ENCODE assay signal across 10 cellular contexts in the genomic region with DNA sequence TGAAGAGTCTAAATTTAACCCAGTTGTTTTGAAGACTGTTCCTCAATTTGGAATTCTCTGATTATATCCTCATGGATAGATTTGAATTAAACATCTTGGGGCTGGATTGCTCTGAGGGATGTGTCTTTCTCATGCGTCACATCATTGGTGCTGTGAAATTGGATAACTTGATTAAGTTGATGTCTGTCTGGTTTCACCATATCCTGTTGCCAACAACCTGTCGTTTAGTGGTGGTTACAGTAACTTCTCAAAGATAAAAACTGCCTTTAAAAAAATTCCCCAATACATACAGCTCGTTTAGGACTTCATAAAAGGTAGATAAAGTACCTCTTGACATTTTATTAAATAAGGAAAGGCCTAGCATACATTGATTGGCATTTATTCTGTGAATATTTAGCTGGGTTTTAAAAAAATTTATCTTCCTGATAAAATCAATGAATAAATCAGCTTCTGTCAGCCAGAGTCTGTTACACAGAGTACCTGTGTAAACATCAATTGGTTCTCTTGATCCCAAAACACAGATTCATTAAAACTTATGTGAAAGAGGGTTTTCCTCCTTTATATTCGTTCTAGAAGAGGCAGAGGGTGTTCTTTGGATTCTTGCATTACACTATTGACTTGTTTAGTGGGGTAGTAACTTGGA. TPM values are rescaled to one million over a fixed set of nuclear protein-coding genes. Genes with fewer than 3 reads are reported as not detected.
DNase-seq lines count a peak whose midpoint lies in the region; ATAC-seq and TF ChIP-seq lines count a peak whose summit lies in the region.
"Had no signal": no experiment of that assay in that cellular context is flagged by ENCODE, and none has a peak within 500 bp of the region (broad histone marks: within the 10 kb centered on the region; RNA-seq: fewer than 3 reads in every experiment).

No MANE protein-coding gene starts in this region.

- TF ChIP-seq CTCF in SK-N-SH (IDR thresholded peaks at IDR 0.05) (no peak), neutrophil (IDR thresholded peaks at IDR 0.05) (no peak), foreskin keratinocyte (conservative IDR thresholded peaks at IDR 0.05) (no peak)

- ATAC-seq in foreskin keratinocyte, result no peak

- DNase-seq in EH (ENCODE audit: low read depth), result peak; percentile 44
- peak; percentile 56 for DNase-seq in SK-N-SH
- no peak for DNase-seq in epithelial cell of prostate (ENCODE audit: low read depth, low spot score)
- DNase-seq in foreskin keratinocyte, result no peak
- no peak for DNase-seq in NCI-H526 (lab: John Stamatoyannopoulos, UW)
- no peak for DNase-seq in stimulated activated CD4-positive, alpha-beta T cell treated with anti-CD3 and anti-CD28 coated beads, Interleukin-4, amount 100 ng/mL, for 1 hour
- DNase-seq: NCI-H2081, Peyer's patch had no signal

- peaks cover 19 to 27% of the 10 kb centered on the region in 2 experiments; a peak in 3 of 4 replicates for H3K4me1 ChIP-seq in SK-N-SH (ENCODE audit: control insufficient read depth in 1 of 2, insufficient read depth in 2 of 2, low read depth in 1 of 2, low read length in 1 of 2)
- peaks cover 48 to 72% of the 10 kb centered on the region in 2 experiments for H3K4me1 ChIP-seq in neutrophil (ENCODE audit: control insufficient read depth in 1 of 2, insufficient read depth in 1 of 2, low read depth in 1 of 2, low read length in 1 of 2)
- H3K4me1 ChIP-seq in foreskin keratinocyte, result no peaks in the 10 kb centered on the region
- H3K4me1 ChIP-seq: Peyer's patch had no signal

- H3K27ac ChIP-seq in SK-N-SH (ENCODE audit: low read depth in 2 of 2, low read length in 1 of 2) (peak overlapping the region; percentile 72 to 99), epithelial cell of prostate (peak overlapping the region; percentile 72), neutrophil (peak overlapping the region; percentile 71), foreskin keratinocyte (no peak overlapping the region)
- H3K27ac ChIP-seq: Peyer's patch, thoracic aorta had no signal

- H3K4me3 ChIP-seq in SK-N-SH (ENCODE audit: low read depth in 2 of 2, low read length in 1 of 2) (no peak overlapping the region), neutrophil (ENCODE audit: low read depth in 1 of 2, low read length in 1 of 2) (no peak overlapping the region)
- H3K4me3 ChIP-seq: Peyer's patch, thoracic aorta had no signal

- no peak; the same call in 1 of the 2 replicates for TF ChIP-seq RAD21 in SK-N-SH (IDR thresholded peaks at IDR 0.05; ENCODE audit: low read length)

- peaks cover 60% of the 10 kb centered on the region for H4K20me1 ChIP-seq in SK-N-SH (ENCODE audit: insufficient read depth)

- POLR2A ChIA-PET in SK-N-SH (lab: Yijun Ruan, JAX), result interaction anchor here (1.4 to 3.5 kb wide), 3 partner anchors 10 to 21 kb away, joined by 5 to 14 read pairs (median 6); a partner anchor contains a TSS

- peak overlapping the region; percentile 38; the same call in 1 of the 2 replicates for H3K4me2 ChIP-seq in SK-N-SH

- CTCF ChIA-PET in SK-N-SH (lab: Yijun Ruan, JAX), result interaction anchor here (0.6 to 2.0 kb wide), 10 partner anchors 10 to 613 kb away, joined by 3 to 7 read pairs (median 3); a partner anchor contains a TSS

- H3K27me3 ChIP-seq in SK-N-SH (ENCODE audit: insufficient read depth) (no peaks in the 10 kb centered on the region), neutrophil (no peaks in the 10 kb centered on the region), foreskin keratinocyte (no peaks in the 10 kb centered on the region)
- H3K27me3 ChIP-seq: Peyer's patch had no signal

- no peak overlapping the region for H2AFZ ChIP-seq in SK-N-SH (ENCODE audit: low read depth)

- H3K9ac ChIP-seq in SK-N-SH, result 0 out of 2 replicates have a peak overlapping the region, but pooled peaks have one; percentile 2

- TF ChIP-seq EP300 in SK-N-SH (IDR thresholded peaks at IDR 0.05; ENCODE audit: borderline replicate concordance in 1 of 2, low read depth in 1 of 2, low read length in 1 of 2), result peak in 1 of 2 experiments; percentile 93; a peak in 2 of 4 replicates

- H3K36me3 ChIP-seq in SK-N-SH (replicated peaks in 1 of 2; ENCODE audit: control insufficient read depth in 1 of 2, insufficient read depth in 2 of 2, low read length in 1 of 2) (peaks cover 0 to 10% of the 10 kb centered on the region in 2 experiments), neutrophil (no peaks in the 10 kb centered on the region)
- H3K36me3 ChIP-seq: Peyer's patch, thoracic aorta had no signal

- H3K9me3 ChIP-seq in SK-N-SH, result no peaks in the 10 kb centered on the region
- no peaks in the 10 kb centered on the region for H3K9me3 ChIP-seq in neutrophil
- H3K9me3 ChIP-seq: Peyer's patch, thoracic aorta had no signal

- H3K9me2 ChIP-seq in SK-N-SH, result no peaks in the 10 kb centered on the region

- 21% methylated on average over 4 of the region's 4 CpGs for WGBS in SK-N-SH (ENCODE audit: low lambda C conversion rate)

- peaks cover 99% of the 10 kb centered on the region for H3K79me2 ChIP-seq in SK-N-SH (ENCODE audit: insufficient read depth)

- H3F3A ChIP-seq in SK-N-SH (replicated peaks; ENCODE audit: insufficient read depth), result peaks cover 14% of the 10 kb centered on the region

TF ChIP-seq in SK-N-SH, 30 proteins besides CTCF, POLR2A, EP300 and RAD21 (continues in another document):
- TF ChIP-seq MEF2A (IDR thresholded peaks at IDR 0.05; ENCODE audit: borderline replicate concordance, low read depth) (no peak), SMC3 (IDR thresholded peaks at IDR 0.05; ENCODE audit: low read depth, low read length) (no peak), TAF1 (IDR thresholded peaks at IDR 0.05; ENCODE audit: borderline replicate concordance, low read depth, low read length) (no peak), JUND (IDR thresholded peaks at IDR 0.05) (no peak), GATA2 (CRISPR knock-in tag; IDR thresholded peaks at IDR 0.05) (peak; percentile 80), YY1 (IDR thresholded peaks at IDR 0.05; ENCODE audit: low read depth) (no peak), TEAD4 (IDR thresholded peaks at IDR 0.05; ENCODE audit: borderline replicate concordance, insufficient read depth) (no peak), FOXJ3 (CRISPR knock-in tag; IDR thresholded peaks at IDR 0.05) (peak; percentile 75; the same call in 1 of the 2 replicates), RCOR1 (IDR thresholded peaks at IDR 0.05; ENCODE audit: low read length) (peak; percentile 76), ELF1 (IDR thresholded peaks at IDR 0.05) (no peak), POLR2AphosphoS5 (IDR thresholded peaks at IDR 0.05; ENCODE audit: low read depth, low read length) (0 out of 2 replicates have a peak, but pooled peaks have one; percentile 21)
- TF ChIP-seq, protein P1, sequence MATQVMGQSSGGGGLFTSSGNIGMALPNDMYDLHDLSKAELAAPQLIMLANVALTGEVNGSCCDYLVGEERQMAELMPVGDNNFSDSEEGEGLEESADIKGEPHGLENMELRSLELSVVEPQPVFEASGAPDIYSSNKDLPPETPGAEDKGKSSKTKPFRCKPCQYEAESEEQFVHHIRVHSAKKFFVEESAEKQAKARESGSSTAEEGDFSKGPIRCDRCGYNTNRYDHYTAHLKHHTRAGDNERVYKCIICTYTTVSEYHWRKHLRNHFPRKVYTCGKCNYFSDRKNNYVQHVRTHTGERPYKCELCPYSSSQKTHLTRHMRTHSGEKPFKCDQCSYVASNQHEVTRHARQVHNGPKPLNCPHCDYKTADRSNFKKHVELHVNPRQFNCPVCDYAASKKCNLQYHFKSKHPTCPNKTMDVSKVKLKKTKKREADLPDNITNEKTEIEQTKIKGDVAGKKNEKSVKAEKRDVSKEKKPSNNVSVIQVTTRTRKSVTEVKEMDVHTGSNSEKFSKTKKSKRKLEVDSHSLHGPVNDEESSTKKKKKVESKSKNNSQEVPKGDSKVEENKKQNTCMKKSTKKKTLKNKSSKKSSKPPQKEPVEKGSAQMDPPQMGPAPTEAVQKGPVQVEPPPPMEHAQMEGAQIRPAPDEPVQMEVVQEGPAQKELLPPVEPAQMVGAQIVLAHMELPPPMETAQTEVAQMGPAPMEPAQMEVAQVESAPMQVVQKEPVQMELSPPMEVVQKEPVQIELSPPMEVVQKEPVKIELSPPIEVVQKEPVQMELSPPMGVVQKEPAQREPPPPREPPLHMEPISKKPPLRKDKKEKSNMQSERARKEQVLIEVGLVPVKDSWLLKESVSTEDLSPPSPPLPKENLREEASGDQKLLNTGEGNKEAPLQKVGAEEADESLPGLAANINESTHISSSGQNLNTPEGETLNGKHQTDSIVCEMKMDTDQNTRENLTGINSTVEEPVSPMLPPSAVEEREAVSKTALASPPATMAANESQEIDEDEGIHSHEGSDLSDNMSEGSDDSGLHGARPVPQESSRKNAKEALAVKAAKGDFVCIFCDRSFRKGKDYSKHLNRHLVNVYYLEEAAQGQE (IDR thresholded peaks at IDR 0.05; ENCODE audit: low read depth, low read length), result no peak
- TF ChIP-seq, protein P2, sequence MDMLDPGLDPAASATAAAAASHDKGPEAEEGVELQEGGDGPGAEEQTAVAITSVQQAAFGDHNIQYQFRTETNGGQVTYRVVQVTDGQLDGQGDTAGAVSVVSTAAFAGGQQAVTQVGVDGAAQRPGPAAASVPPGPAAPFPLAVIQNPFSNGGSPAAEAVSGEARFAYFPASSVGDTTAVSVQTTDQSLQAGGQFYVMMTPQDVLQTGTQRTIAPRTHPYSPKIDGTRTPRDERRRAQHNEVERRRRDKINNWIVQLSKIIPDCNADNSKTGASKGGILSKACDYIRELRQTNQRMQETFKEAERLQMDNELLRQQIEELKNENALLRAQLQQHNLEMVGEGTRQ (IDR thresholded peaks at IDR 0.05; ENCODE audit: borderline replicate concordance, low read depth, low read length), result no peak
- TF ChIP-seq, protein P3, sequence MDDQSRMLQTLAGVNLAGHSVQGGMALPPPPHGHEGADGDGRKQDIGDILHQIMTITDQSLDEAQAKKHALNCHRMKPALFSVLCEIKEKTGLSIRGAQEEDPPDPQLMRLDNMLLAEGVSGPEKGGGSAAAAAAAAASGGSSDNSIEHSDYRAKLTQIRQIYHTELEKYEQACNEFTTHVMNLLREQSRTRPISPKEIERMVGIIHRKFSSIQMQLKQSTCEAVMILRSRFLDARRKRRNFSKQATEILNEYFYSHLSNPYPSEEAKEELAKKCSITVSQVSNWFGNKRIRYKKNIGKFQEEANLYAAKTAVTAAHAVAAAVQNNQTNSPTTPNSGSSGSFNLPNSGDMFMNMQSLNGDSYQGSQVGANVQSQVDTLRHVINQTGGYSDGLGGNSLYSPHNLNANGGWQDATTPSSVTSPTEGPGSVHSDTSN (IDR thresholded peaks at IDR 0.05), result peak; percentile 52

RNA-seq across cellular contexts. Expression of a gene that starts 10.5 kb away (rescaled TPM):
- 34.0 and 34.1 TPM in 2 replicates for polyA plus RNA-seq in SK-N-SH (2012; rRNA removed)
- polyA plus RNA-seq in SK-N-SH (2012; cell fraction: cytosol; rRNA removed), result 33.3 and 35.7 TPM in 2 replicates
- polyA plus RNA-seq in SK-N-SH (2012; cell fraction: nucleus; rRNA removed), result 40.7 and 57.5 TPM in 2 replicates
- 24.1 and 25.3 TPM in 2 replicates for total RNA-seq in foreskin keratinocyte
- 11.7 and 12.5 TPM in 2 replicates for polyA plus RNA-seq in foreskin keratinocyte

RNA-seq across cellular contexts. Expression of a gene that starts 49.6 kb away (rescaled TPM):
- 138 and 141 TPM in 2 replicates for polyA plus RNA-seq in SK-N-SH (2012; rRNA removed)
- polyA plus RNA-seq in SK-N-SH (2012; cell fraction: cytosol; rRNA removed), result 54.1 and 76.3 TPM in 2 replicates
- 426 and 428 TPM in 2 replicates for polyA plus RNA-seq in SK-N-SH (2012; cell fraction: nucleus; rRNA removed)
- 37.9 and 43.0 TPM in 2 replicates for total RNA-seq in foreskin keratinocyte
- 48.6 and 52.5 TPM in 2 replicates for polyA plus RNA-seq in foreskin keratinocyte

Comparison
In these comparisons a context has a peak if more than half of its experiments do, and no peak if none do; other contexts are left out.
1. DNase-seq: peak in EH (single experiment) and SK-N-SH (single experiment); none in epithelial cell of prostate (single experiment), foreskin keratinocyte (0 of 2), NCI-H526 (0 of 2) and stimulated activated CD4-positive, alpha-beta T cell treated with anti-CD3 and anti-CD28 coated beads, Interleukin-4, amount 100 ng/mL, for 1 hour (single experiment).